In the genomic region with DNA sequence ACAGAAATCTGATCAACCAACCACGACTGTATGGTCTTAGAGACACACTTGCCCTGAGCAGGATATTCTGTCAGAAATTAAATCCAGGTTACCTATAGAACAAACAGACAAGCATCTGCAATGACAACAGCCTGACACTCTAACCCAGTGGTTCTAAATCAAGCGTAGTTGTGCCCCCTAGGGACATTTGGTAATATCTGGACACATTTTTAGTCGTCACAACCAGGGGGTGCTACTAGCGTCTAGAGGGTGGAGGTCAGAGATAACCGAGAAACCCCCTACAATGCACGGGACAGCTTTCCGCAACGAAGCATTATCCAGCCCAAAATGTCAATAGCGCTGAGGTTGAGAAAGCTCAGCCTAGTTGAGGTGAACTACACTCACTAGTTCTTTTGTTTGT, we compare ENCODE assay signal across 2 cellular contexts.
TF ChIP-seq lines count a peak whose summit lies in the region.

No MANE protein-coding gene starts in this region.

TF ChIP-seq in GM23338, 12 proteins besides CTCF, POLR2A, EP300 and RAD21 (continues in another document):
- no peak for TF ChIP-seq POLR2AphosphoS5 (IDR thresholded peaks at IDR 0.05; ENCODE audit: low read depth)
- no peak for TF ChIP-seq ZNF114 (CRISPR knock-in tag; IDR thresholded peaks at IDR 0.05)
- TF ChIP-seq STAT1 (IDR thresholded peaks at IDR 0.05; ENCODE audit: unreplicated experiment) = no peak
- TF ChIP-seq, protein P1, sequence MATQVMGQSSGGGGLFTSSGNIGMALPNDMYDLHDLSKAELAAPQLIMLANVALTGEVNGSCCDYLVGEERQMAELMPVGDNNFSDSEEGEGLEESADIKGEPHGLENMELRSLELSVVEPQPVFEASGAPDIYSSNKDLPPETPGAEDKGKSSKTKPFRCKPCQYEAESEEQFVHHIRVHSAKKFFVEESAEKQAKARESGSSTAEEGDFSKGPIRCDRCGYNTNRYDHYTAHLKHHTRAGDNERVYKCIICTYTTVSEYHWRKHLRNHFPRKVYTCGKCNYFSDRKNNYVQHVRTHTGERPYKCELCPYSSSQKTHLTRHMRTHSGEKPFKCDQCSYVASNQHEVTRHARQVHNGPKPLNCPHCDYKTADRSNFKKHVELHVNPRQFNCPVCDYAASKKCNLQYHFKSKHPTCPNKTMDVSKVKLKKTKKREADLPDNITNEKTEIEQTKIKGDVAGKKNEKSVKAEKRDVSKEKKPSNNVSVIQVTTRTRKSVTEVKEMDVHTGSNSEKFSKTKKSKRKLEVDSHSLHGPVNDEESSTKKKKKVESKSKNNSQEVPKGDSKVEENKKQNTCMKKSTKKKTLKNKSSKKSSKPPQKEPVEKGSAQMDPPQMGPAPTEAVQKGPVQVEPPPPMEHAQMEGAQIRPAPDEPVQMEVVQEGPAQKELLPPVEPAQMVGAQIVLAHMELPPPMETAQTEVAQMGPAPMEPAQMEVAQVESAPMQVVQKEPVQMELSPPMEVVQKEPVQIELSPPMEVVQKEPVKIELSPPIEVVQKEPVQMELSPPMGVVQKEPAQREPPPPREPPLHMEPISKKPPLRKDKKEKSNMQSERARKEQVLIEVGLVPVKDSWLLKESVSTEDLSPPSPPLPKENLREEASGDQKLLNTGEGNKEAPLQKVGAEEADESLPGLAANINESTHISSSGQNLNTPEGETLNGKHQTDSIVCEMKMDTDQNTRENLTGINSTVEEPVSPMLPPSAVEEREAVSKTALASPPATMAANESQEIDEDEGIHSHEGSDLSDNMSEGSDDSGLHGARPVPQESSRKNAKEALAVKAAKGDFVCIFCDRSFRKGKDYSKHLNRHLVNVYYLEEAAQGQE (IDR thresholded peaks at IDR 0.05; ENCODE audit: unreplicated experiment) = no peak
- no peak for TF ChIP-seq ZNF331 (CRISPR knock-in tag; IDR thresholded peaks at IDR 0.05; ENCODE audit: low read depth)
- TF ChIP-seq, protein P2, sequence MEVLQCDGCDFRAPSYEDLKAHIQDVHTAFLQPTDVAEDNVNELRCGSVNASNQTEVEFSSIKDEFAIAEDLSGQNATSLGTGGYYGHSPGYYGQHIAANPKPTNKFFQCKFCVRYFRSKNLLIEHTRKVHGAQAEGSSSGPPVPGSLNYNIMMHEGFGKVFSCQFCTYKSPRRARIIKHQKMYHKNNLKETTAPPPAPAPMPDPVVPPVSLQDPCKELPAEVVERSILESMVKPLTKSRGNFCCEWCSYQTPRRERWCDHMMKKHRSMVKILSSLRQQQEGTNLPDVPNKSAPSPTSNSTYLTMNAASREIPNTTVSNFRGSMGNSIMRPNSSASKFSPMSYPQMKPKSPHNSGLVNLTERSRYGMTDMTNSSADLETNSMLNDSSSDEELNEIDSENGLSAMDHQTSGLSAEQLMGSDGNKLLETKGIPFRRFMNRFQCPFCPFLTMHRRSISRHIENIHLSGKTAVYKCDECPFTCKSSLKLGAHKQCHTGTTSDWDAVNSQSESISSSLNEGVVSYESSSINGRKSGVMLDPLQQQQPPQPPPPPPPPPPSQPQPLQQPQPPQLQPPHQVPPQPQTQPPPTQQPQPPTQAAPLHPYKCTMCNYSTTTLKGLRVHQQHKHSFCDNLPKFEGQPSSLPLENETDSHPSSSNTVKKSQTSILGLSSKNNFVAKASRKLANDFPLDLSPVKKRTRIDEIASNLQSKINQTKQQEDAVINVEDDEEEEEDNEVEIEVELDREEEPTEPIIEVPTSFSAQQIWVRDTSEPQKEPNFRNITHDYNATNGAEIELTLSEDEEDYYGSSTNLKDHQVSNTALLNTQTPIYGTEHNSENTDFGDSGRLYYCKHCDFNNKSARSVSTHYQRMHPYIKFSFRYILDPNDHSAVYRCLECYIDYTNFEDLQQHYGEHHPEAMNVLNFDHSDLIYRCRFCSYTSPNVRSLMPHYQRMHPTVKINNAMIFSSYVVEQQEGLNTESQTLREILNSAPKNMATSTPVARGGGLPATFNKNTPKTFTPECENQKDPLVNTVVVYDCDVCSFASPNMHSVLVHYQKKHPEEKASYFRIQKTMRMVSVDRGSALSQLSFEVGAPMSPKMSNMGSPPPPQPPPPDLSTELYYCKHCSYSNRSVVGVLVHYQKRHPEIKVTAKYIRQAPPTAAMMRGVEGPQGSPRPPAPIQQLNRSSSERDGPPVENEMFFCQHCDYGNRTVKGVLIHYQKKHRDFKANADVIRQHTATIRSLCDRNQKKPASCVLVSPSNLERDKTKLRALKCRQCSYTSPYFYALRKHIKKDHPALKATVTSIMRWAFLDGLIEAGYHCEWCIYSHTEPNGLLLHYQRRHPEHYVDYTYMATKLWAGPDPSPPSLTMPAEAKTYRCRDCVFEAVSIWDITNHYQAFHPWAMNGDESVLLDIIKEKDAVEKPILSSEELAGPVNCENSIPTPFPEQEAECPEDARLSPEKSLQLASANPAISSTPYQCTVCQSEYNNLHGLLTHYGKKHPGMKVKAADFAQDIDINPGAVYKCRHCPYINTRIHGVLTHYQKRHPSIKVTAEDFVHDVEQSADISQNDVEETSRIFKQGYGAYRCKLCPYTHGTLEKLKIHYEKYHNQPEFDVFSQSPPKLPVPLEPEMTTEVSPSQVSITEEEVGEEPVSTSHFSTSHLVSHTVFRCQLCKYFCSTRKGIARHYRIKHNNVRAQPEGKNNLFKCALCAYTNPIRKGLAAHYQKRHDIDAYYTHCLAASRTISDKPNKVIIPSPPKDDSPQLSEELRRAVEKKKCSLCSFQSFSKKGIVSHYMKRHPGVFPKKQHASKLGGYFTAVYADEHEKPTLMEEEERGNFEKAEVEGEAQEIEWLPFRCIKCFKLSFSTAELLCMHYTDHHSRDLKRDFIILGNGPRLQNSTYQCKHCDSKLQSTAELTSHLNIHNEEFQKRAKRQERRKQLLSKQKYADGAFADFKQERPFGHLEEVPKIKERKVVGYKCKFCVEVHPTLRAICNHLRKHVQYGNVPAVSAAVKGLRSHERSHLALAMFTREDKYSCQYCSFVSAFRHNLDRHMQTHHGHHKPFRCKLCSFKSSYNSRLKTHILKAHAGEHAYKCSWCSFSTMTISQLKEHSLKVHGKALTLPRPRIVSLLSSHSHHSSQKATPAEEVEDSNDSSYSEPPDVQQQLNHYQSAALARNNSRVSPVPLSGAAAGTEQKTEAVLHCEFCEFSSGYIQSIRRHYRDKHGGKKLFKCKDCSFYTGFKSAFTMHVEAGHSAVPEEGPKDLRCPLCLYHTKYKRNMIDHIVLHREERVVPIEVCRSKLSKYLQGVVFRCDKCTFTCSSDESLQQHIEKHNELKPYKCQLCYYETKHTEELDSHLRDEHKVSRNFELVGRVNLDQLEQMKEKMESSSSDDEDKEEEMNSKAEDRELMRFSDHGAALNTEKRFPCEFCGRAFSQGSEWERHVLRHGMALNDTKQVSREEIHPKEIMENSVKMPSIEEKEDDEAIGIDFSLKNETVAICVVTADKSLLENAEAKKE (CRISPR knock-in tag; IDR thresholded peaks at IDR 0.05) = no peak
- no peak for TF ChIP-seq CREB1 (CRISPR knock-in tag; IDR thresholded peaks at IDR 0.05; ENCODE audit: low read depth)
- no peak for TF ChIP-seq NANOG (IDR thresholded peaks at IDR 0.05; ENCODE audit: borderline replicate concordance)
- no peak for TF ChIP-seq EZH2phosphoT487 (IDR thresholded peaks at IDR 0.05; ENCODE audit: unreplicated experiment)
- TF ChIP-seq EZH2 (IDR thresholded peaks at IDR 0.05; ENCODE audit: low read depth, unreplicated experiment) = no peak

TF ChIP-seq in K562, 482 proteins besides CTCF, POLR2A, EP300 and RAD21:
- TF ChIP-seq XRCC5 (IDR thresholded peaks at IDR 0.05; ENCODE audit: low read depth, low read length) = no peak
